1 cellular context compared by ENCODE assay signal in genomic region chr17:17520599-17521232, GRCh38.
TF ChIP-seq lines count a peak whose summit lies in the region.

No MANE protein-coding gene starts in this region.

TF ChIP-seq in H1, 55 proteins besides CTCF, POLR2A, EP300 and RAD21:
- TF ChIP-seq CHD2 (IDR thresholded peaks at IDR 0.05; ENCODE audit: low read length): no peak
- no peak for TF ChIP-seq BCL11A (IDR thresholded peaks at IDR 0.05; ENCODE audit: low read depth in 2 of 2, low read length in 2 of 2)
- TF ChIP-seq CBX8 (IDR thresholded peaks at IDR 0.05; ENCODE audit: borderline replicate concordance, low read depth, low read length): no peak
- TF ChIP-seq RFX5 (IDR thresholded peaks at IDR 0.05; ENCODE audit: borderline replicate concordance, low read depth, low read length): no peak
- no peak for TF ChIP-seq SP4 (IDR thresholded peaks at IDR 0.05; ENCODE audit: low read length)
- TF ChIP-seq CHD7 (IDR thresholded peaks at IDR 0.05; ENCODE audit: insufficient replicate concordance, low read length): no peak
- TF ChIP-seq BRCA1 (IDR thresholded peaks at IDR 0.05; ENCODE audit: low read depth, low read length): no peak
- no peak for TF ChIP-seq HDAC6 (IDR thresholded peaks at IDR 0.05; ENCODE audit: low read depth, low read length)
- TF ChIP-seq JUND (IDR thresholded peaks at IDR 0.05; ENCODE audit: low read length): no peak
